Comparison of ENCODE assay signal across 18 cellular contexts in genomic region chr5:37888476-37888875, GRCh38. TPM values are rescaled to one million over a fixed set of nuclear protein-coding genes. Genes with fewer than 3 reads are reported as not detected.
DNase-seq lines count a peak whose midpoint lies in the region; ATAC-seq and TF ChIP-seq lines count a peak whose summit lies in the region.
"Had no signal": no experiment of that assay in that cellular context is flagged by ENCODE, and none has a peak within 500 bp of the region (broad histone marks: within the 10 kb centered on the region; RNA-seq: fewer than 3 reads in every experiment).

No MANE protein-coding gene starts in this region.

- H4K8ac ChIP-seq in IMR-90 (ENCODE audit: low read depth in 2 of 2, low read length in 2 of 2): no peak overlapping the region

- no CpG with 5 or more reads among the region's 6 CpGs for WGBS in IMR-90 (ENCODE audit: extremely low coverage in 2 of 2, insufficient read length in 1 of 2), 2 experiments

- no peak overlapping the region for H3K56ac ChIP-seq in IMR-90 (ENCODE audit: extremely low read depth, insufficient read depth, low read length)

- peak overlapping the region; percentile 21; the same call in 1 of the 2 replicates for H3K4ac ChIP-seq in IMR-90 (ENCODE audit: low read depth, low read length)

- H2BK15ac ChIP-seq in IMR-90 (ENCODE audit: low read depth, low read length): 0 out of 3 replicates have a peak overlapping the region, but pooled peaks have one; percentile 27

- no peak overlapping the region for H2AK9ac ChIP-seq in IMR-90 (replicated peaks; ENCODE audit: low read depth, low read length, poor library complexity)

- in situ Hi-C loops in IMR-90 (cut with MboI; ENCODE audit: low sequenced_read_pairs): no loop called here

- no peaks in the 10 kb centered on the region for H3K79me1 ChIP-seq in IMR-90 (ENCODE audit: low read depth in 1 of 2, low read length in 2 of 2)

- no peak overlapping the region for H2BK20ac ChIP-seq in IMR-90 (ENCODE audit: low read depth, low read length)

- BruUV-seq in IMR-90 (replicated peaks; lab: Mats Ljungman, UMichigan): no TSS peak

- DNase-seq in EH (ENCODE audit: low read depth) (peak; percentile 84), IMR-90 (peak; percentile 57), amniotic epithelial cell (ENCODE audit: low read depth) (peak; percentile 6), kidney tubule cell (ENCODE audit: low spot score) (peak; percentile 72), NCI-H2107 (lab: John Stamatoyannopoulos, UW) (no peak), DMS79 treated with DMSO at 0.1 percent for 48 hours (lab: John Stamatoyannopoulos, UW) (no peak), left colon (no peak)
- DNase-seq: activated T-cell treated with anti-CD3 and anti-CD28 coated beads, Interleukin-2, amount 50 U/mL, for 48 hours; AML-193; Caco-2; glutamatergic neuron; naive thymus-derived CD8-positive, alpha-beta T cell; NCI-H69; stimulated activated CD4-positive, alpha-beta T cell treated with anti-CD3 and anti-CD28 coated beads, Interleukin-2, amount 100 ng/mL, for 24 hours; upper lobe of right lung had no signal

- no peak overlapping the region for H3K18ac ChIP-seq in IMR-90 (ENCODE audit: low read depth, low read length)

- POLR2A ChIA-PET in IMR-90 (lab: Charles Lee; ENCODE audit: unreplicated experiment): no interaction called here

- peak overlapping the region; percentile 28 for H2AFZ ChIP-seq in IMR-90 (replicated peaks; ENCODE audit: low read length, poor library complexity)

- no peaks in the 10 kb centered on the region for H4K20me1 ChIP-seq in IMR-90 (ENCODE audit: insufficient read depth, low read length)

- no peak overlapping the region; the same call in 1 of the 2 replicates for H4K91ac ChIP-seq in IMR-90 (ENCODE audit: insufficient read depth, low read depth, low read length)

- no peaks in the 10 kb centered on the region for H3K36me3 ChIP-seq in IMR-90 (ENCODE audit: control insufficient read depth, insufficient read depth, low read length)
- H3K36me3 ChIP-seq: SJSA1, upper lobe of right lung had no signal

- no peak for TF ChIP-seq RAD21 in IMR-90 (IDR thresholded peaks at IDR 0.05; ENCODE audit: low read length)

- H3K9me3 ChIP-seq in IMR-90 (ENCODE audit: control insufficient read depth, insufficient read depth, low read length): no peaks in the 10 kb centered on the region
- H3K9me3 ChIP-seq: Caco-2, SJSA1, upper lobe of right lung had no signal

- dilution Hi-C loops in IMR-90 (cut with HindIII; ENCODE audit: low sequenced_read_pairs, unreplicated experiment): no loop called here

- H2BK5ac ChIP-seq in IMR-90 (ENCODE audit: low read depth, low read length, poor library complexity, severe bottlenecking): no peak overlapping the region

- peak overlapping the region; percentile 53; the same call in 1 of the 2 replicates for H2AK5ac ChIP-seq in IMR-90 (ENCODE audit: low read depth, low read length)

- no peak for TF ChIP-seq POLR2A in IMR-90 (IDR thresholded peaks at IDR 0.05; ENCODE audit: low read depth, low read length)

- no peak overlapping the region for H3K27ac ChIP-seq in IMR-90 (ENCODE audit: insufficient read depth, low read length)
- H3K27ac ChIP-seq: SJSA1, upper lobe of right lung had no signal

- no peak overlapping the region for H3K23ac ChIP-seq in IMR-90 (ENCODE audit: low read depth, low read length)

- peaks cover 14% of the 10 kb centered on the region for H3K9me1 ChIP-seq in IMR-90 (ENCODE audit: insufficient read depth, low read length)

- no peak overlapping the region for H3K9ac ChIP-seq in IMR-90 (ENCODE audit: low read depth, low read length)

- no peak overlapping the region for H3K4me2 ChIP-seq in IMR-90 (ENCODE audit: low read depth, low read length)

- TF ChIP-seq CTCF in IMR-90 (conservative IDR thresholded peaks at IDR 0.05; ENCODE audit: low read depth, low read length): no peak

- H4K5ac ChIP-seq in IMR-90 (ENCODE audit: low read depth, low read length): 0 out of 2 replicates have a peak overlapping the region, but pooled peaks have one; percentile 18

- ATAC-seq in IMR-90 (ENCODE audit: low read depth) (peak; percentile 43; the same call in 1 of the 2 replicates), left colon (no peak)
- ATAC-seq: activated naive CD4-positive, alpha-beta T cell treated with anti-CD3 and anti-CD28 coated beads, Interleukin-2, amount 50 U/mL, for 72 hours; naive thymus-derived CD8-positive, alpha-beta T cell; upper lobe of right lung had no signal

- H3K27me3 ChIP-seq in IMR-90 (ENCODE audit: control insufficient read depth, insufficient read depth, low read length): no peaks in the 10 kb centered on the region
- H3K27me3 ChIP-seq: SJSA1, upper lobe of right lung had no signal

- CTCF ChIA-PET in IMR-90 (lab: Yijun Ruan, JAX): no interaction called here

- H3K14ac ChIP-seq in IMR-90 (replicated peaks; ENCODE audit: low read depth, low read length): peak overlapping the region; percentile 15; the same call in 1 of the 2 replicates

- peak overlapping the region; percentile 7; the same call in 1 of the 2 replicates for H2BK120ac ChIP-seq in IMR-90 (ENCODE audit: low read depth, low read length)

- H3K4me3 ChIP-seq in IMR-90 (ENCODE audit: insufficient read depth, low read depth, low read length): no peak overlapping the region
- H3K4me3 ChIP-seq: SJSA1, upper lobe of right lung had no signal

- intact Hi-C loops in IMR-90 (cut with micrococcal nuclease) (no loop called here), left colon (cut with DNase I, micrococcal nuclease) (no loop called here)

- H3K4me1 ChIP-seq in IMR-90 (ENCODE audit: control insufficient read depth, insufficient read depth, low read length): peaks cover 9% of the 10 kb centered on the region
- H3K4me1 ChIP-seq: Caco-2, upper lobe of right lung had no signal

TF ChIP-seq in IMR-90, 13 proteins besides CTCF, POLR2A, EP300 and RAD21:
- TF ChIP-seq ELK1 (IDR thresholded peaks at IDR 0.05; ENCODE audit: borderline replicate concordance, low read depth, low read length): no peak
TF ChIP-seq in IMR-90: peak in this region for 0.

RNA-seq across cellular contexts. Expression of gene GDNF, which starts 48.6 kb away (rescaled TPM):
- total RNA-seq in IMR-90 (2012; rRNA removed) (0.18 and 0.28 TPM in 2 replicates), left colon (1 to 10 TPM in 1 of 2 donors, under 1 TPM in 1; 0.82 to 2.5 TPM)
- 0.82 and 0.85 TPM in 2 replicates for polyA plus RNA-seq in IMR-90 (2012; rRNA removed)
- 0.35 and 0.68 TPM in 2 replicates for polyA plus RNA-seq in IMR-90 (2012; cell fraction: cytosol; rRNA removed)
- polyA plus RNA-seq in IMR-90 (2012; cell fraction: nucleus; rRNA removed; ENCODE audit: low replicate concordance): 1.6 and 3.3 TPM in 2 replicates
- total RNA-seq: activated naive CD4-positive, alpha-beta T cell treated with anti-CD3 and anti-CD28 coated beads, Interleukin-2, amount 50 U/mL, for 72 hours; Caco-2; naive thymus-derived CD8-positive, alpha-beta T cell; T-helper 2 cell treated with Interferon-gamma antibody and Interleukin-4, amounts not matched to agents 100 ng/mL and 5 ng/mL, for 36 hours had no signal
- polyA plus RNA-seq: naive thymus-derived CD8-positive, alpha-beta T cell had no signal

Comparison
In these comparisons a context has a peak if more than half of its experiments do, and no peak if none do; other contexts are left out.
1. DNase-seq: peak in EH (single experiment), IMR-90 (single experiment), amniotic epithelial cell (single experiment) and kidney tubule cell (single experiment); none in NCI-H2107 (single experiment), DMS79 treated with DMSO at 0.1 percent for 48 hours (single experiment) and left colon (0 of 2).